ENCODE assay signal across 10 cellular contexts in the genomic region with DNA sequence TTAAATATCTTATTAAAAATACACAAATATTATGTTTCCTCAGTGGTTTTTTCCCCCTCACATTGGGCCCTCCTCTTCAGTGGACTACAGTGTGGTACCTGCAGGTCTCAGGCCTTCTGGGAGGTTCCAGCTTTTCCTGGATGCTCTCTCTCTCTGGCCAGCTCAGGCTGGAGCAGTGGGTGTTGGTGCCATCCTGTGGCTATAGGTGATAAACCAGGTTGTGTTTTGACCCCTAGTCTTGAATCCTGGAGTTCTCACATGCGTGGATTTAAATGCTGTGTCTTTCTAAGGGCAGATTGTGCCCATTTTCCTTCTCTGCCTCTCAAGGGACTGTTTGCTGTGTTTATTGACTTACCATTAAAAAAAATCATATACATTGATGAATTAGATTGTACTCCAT. TPM values are rescaled to one million over a fixed set of nuclear protein-coding genes. Genes with fewer than 3 reads are reported as not detected.
A peak's percentile ranks its signal among the peaks of the same experiment; 100 is the strongest.
DNase-seq lines count a peak whose midpoint lies in the region; ATAC-seq and TF ChIP-seq lines count a peak whose summit lies in the region.
"Had no signal": no experiment of that assay in that cellular context is flagged by ENCODE, and none has a peak within 500 bp of the region (broad histone marks: within the 10 kb centered on the region; RNA-seq: fewer than 3 reads in every experiment).

No MANE protein-coding gene starts in this region.

- POLR2A ChIA-PET in HCT116 (lab: Charles Lee): no interaction called here

- ATAC-seq in HCT116: peak; percentile 55
- ATAC-seq in upper lobe of left lung (ENCODE audit: low FRiP score in 2 of 2): no peak
- ATAC-seq in GM19328 (IDR thresholded peaks at IDR 0.05; ENCODE audit: unreplicated experiment): no peak
- ATAC-seq in GM21526 (IDR thresholded peaks at IDR 0.05; ENCODE audit: low FRiP score, unreplicated experiment): no peak

- 0 out of 2 replicates have a peak, but pooled peaks cover 3% of the 10 kb centered on the region for H3K79me2 ChIP-seq in HCT116 (ENCODE audit: insufficient read depth, low read length)

- TF ChIP-seq CTCF in C4-2B (conservative IDR thresholded peaks at IDR 0.05): peak; percentile 54
- peak in 2 of 3 experiments; percentile 25 to 40; a peak in 2 of 6 replicates for TF ChIP-seq CTCF in HCT116 (IDR thresholded peaks at IDR 0.05 in 2 of 3, conservative IDR thresholded peaks at IDR 0.05 in 1 of 3; ENCODE audit: borderline replicate concordance in 1 of 3, insufficient read depth in 1 of 3, low read depth in 2 of 3, low read length in 2 of 3)
- TF ChIP-seq CTCF in upper lobe of left lung (IDR thresholded peaks at IDR 0.05): no peak

- peaks cover 9 to 35% of the 10 kb centered on the region in 2 experiments; a peak in 3 of 4 replicates for H3K36me3 ChIP-seq in HCT116 (ENCODE audit: control insufficient read depth in 1 of 2, insufficient read depth in 2 of 2, low read length in 2 of 2)
- H3K36me3 ChIP-seq in upper lobe of left lung: peaks cover 13 to 59% (median 38%) of the 10 kb centered on the region in 4 donors

- H2AFZ ChIP-seq in HCT116 (ENCODE audit: low read depth, low read length, poor library complexity, severe bottlenecking): no peak overlapping the region

- H3K27ac ChIP-seq in C4-2B: no peak overlapping the region
- no peak overlapping the region for H3K27ac ChIP-seq in HCT116 (ENCODE audit: low read depth, low read length)
- H3K27ac ChIP-seq in upper lobe of left lung: no peak overlapping the region
- H3K27ac ChIP-seq: esophagus squamous epithelium had no signal

- H3K4me3 ChIP-seq in HCT116 (replicated peaks in 1 of 2; ENCODE audit: low read depth in 1 of 2, low read length in 2 of 2) (no peak overlapping the region), upper lobe of left lung (no peak overlapping the region)
- H3K4me3 ChIP-seq: esophagus squamous epithelium had no signal

- WGBS in upper lobe of left lung, 2 donors: 86 to 94% methylated on average over 1 of the region's 1 CpG

- TF ChIP-seq EP300 in upper lobe of left lung (IDR thresholded peaks at IDR 0.05): no peak

- CTCF ChIA-PET in HCT116 (lab: Charles Lee): no interaction called here

- BruUV-seq in HCT116 (replicated peaks; lab: Mats Ljungman, UMichigan): no TSS peak

- no peaks in the 10 kb centered on the region for H4K20me1 ChIP-seq in HCT116 (ENCODE audit: insufficient read depth)

- H3K27me3 ChIP-seq in HCT116 (ENCODE audit: insufficient read depth, low read length): no peaks in the 10 kb centered on the region
- H3K27me3 ChIP-seq in upper lobe of left lung: no peaks in the 10 kb centered on the region
- H3K27me3 ChIP-seq: esophagus squamous epithelium had no signal

- RAD21 ChIA-PET in HCT116 (lab: Charles Lee; ENCODE audit: low non-redundant PET in 1 of 2, low total read pairs in 2 of 2, uncharacterized antibody in 2 of 2, unreplicated experiment in 2 of 2): no interaction called here

- no peak for DNase-seq in HCT116 (ENCODE audit: low read depth, low spot score)
- DNase-seq in SHP77 treated with DMSO at 0.1 percent for 48 hours (lab: John Stamatoyannopoulos, UW): peak; percentile 10
- DNase-seq in iPS-NIHi11 (ENCODE audit: low spot score): peak; percentile 17
- DNase-seq in upper lobe of left lung: no peak
- DNase-seq in activated T-cell treated with anti-CD3 and anti-CD28 coated beads for 4 hours: no peak
- DNase-seq: esophagus squamous epithelium; stimulated activated CD4-positive, alpha-beta T cell treated with anti-CD3 and anti-CD28 coated beads, Interleukin-2, amount 100 ng/mL, for 24 hours had no signal

- H3K4me2 ChIP-seq in HCT116 (ENCODE audit: low read length): no peak overlapping the region

- no peak for TF ChIP-seq POLR2A in HCT116 (IDR thresholded peaks at IDR 0.05; ENCODE audit: borderline replicate concordance, extremely low read depth, insufficient read depth, insufficient read length)
- TF ChIP-seq POLR2A in upper lobe of left lung (IDR thresholded peaks at IDR 0.05): no peak

- H3K9me3 ChIP-seq in HCT116 (ENCODE audit: control insufficient read depth in 1 of 2, insufficient read depth in 1 of 2, low read depth in 1 of 2, low read length in 2 of 2) (peaks cover 0 to 4% of the 10 kb centered on the region in 2 experiments; a peak in 1 of 4 replicates), upper lobe of left lung (peaks cover 0 to 2% (median 0%) of the 10 kb centered on the region in 4 donors)
- H3K9me3 ChIP-seq: esophagus squamous epithelium had no signal

- H3K9ac ChIP-seq in HCT116 (ENCODE audit: low read length): no peak overlapping the region

- intact Hi-C loops in HCT116 (cut with micrococcal nuclease): no loop called here

- H3K9me2 ChIP-seq in HCT116 (ENCODE audit: insufficient read depth): no peaks in the 10 kb centered on the region

- TF ChIP-seq RAD21 in HCT116 (IDR thresholded peaks at IDR 0.05; ENCODE audit: low read depth): peak; percentile 37; the same call in 1 of the 2 replicates

- H3K4me1 ChIP-seq in HCT116 (ENCODE audit: control insufficient read depth in 1 of 2, insufficient read depth in 2 of 2, low read length in 2 of 2) (no peaks in the 10 kb centered on the region), upper lobe of left lung (peaks cover 0 to 11% (median 10%) of the 10 kb centered on the region in 4 donors)

TF ChIP-seq in HCT116, 20 proteins besides CTCF, POLR2A, EP300 and RAD21:
- TF ChIP-seq SRF (IDR thresholded peaks at IDR 0.05; ENCODE audit: low read depth) (no peak), CBX3 (IDR thresholded peaks at IDR 0.05; ENCODE audit: low read depth) (no peak), ZNF274 (IDR thresholded peaks at IDR 0.05; ENCODE audit: low read depth, low read length) (no peak), SIN3A (IDR thresholded peaks at IDR 0.05; ENCODE audit: low read depth) (no peak), ZBTB33 (IDR thresholded peaks at IDR 0.05; ENCODE audit: extremely low read depth, insufficient replicate concordance, low read length) (no peak)

RNA-seq across cellular contexts. Expression of gene ZNF527, which starts 41.2 kb away (rescaled TPM):
- total RNA-seq in HCT116 (2021; ENCODE audit: unreplicated experiment): 2.0 TPM
- 0.72 and 1.1 TPM in 2 replicates for polyA plus RNA-seq in HCT116 (2012)
- 1 to 10 TPM; 2.1 to 8.9 (median 3.5) TPM for total RNA-seq in upper lobe of left lung

Comparison
In these comparisons a context has a peak if more than half of its experiments do, and no peak if none do; other contexts are left out.
1. CTCF ChIP-seq: peak in C4-2B (single experiment) and HCT116 (2 of 3); none in upper lobe of left lung (0 of 6).
2. DNase-seq: peak in SHP77 treated with DMSO at 0.1 percent for 48 hours (single experiment) and iPS-NIHi11 (single experiment); none in HCT116 (single experiment), upper lobe of left lung (0 of 2) and activated T-cell treated with anti-CD3 and anti-CD28 coated beads for 4 hours (single experiment).